1 cellular context compared by ENCODE assay signal in the genomic region with DNA sequence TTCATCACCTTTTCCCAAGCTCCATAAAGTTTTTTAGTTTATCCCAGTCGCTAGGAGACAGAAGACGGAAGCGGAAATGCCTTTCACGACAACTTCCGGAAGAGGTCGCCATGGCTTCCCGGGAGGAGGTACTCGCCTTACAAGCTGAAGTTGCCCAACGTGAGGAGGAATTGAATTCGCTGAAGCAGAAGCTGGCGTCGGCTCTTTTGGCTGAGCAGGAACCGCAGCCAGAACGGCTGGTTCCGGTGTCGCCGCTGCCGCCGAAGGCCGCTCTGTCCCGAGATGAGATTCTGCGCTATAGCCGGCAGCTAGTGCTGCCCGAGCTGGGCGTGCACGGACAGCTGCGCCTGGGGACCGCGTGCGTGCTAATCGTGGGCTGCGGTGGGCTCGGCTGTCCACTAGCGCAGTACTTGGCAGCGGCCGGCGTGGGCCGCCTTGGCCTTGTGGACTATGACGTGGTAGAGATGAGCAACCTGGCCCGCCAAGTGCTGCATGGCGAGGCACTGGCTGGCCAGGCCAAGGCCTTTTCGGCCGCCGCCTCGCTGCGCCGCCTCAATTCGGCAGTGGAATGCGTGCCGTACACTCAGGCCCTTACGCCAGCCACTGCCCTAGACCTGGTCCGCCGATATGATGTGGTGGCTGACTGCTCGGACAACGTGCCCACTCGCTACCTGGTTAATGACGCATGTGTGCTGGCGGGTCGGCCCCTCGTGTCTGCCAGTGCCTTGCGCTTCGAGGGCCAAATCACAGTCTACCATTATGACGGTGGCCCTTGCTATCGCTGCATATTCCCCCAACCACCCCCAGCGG.
TF ChIP-seq lines count a peak whose summit lies in the region.

A gene with protein sequence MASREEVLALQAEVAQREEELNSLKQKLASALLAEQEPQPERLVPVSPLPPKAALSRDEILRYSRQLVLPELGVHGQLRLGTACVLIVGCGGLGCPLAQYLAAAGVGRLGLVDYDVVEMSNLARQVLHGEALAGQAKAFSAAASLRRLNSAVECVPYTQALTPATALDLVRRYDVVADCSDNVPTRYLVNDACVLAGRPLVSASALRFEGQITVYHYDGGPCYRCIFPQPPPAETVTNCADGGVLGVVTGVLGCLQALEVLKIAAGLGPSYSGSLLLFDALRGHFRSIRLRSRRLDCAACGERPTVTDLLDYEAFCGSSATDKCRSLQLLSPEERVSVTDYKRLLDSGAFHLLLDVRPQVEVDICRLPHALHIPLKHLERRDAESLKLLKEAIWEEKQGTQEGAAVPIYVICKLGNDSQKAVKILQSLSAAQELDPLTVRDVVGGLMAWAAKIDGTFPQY (plus strand): TSS at position 86 of the 810 bp plus-strand sequence. CDS start 25 bp downstream, at position 111.

TF ChIP-seq in HepG2, 621 proteins besides CTCF, POLR2A, EP300 and RAD21 (continued from another document and continues in another):
- TF ChIP-seq, protein P1, sequence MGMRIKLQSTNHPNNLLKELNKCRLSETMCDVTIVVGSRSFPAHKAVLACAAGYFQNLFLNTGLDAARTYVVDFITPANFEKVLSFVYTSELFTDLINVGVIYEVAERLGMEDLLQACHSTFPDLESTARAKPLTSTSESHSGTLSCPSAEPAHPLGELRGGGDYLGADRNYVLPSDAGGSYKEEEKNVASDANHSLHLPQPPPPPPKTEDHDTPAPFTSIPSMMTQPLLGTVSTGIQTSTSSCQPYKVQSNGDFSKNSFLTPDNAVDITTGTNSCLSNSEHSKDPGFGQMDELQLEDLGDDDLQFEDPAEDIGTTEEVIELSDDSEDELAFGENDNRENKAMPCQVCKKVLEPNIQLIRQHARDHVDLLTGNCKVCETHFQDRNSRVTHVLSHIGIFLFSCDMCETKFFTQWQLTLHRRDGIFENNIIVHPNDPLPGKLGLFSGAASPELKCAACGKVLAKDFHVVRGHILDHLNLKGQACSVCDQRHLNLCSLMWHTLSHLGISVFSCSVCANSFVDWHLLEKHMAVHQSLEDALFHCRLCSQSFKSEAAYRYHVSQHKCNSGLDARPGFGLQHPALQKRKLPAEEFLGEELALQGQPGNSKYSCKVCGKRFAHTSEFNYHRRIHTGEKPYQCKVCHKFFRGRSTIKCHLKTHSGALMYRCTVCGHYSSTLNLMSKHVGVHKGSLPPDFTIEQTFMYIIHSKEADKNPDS (CRISPR knock-in tag; IDR thresholded peaks at IDR 0.05) = no peak
- TF ChIP-seq CCAR2 (optimal IDR thresholded peaks at IDR 0.05; ENCODE audit: low read depth, low read length) = peak; percentile 51
- TF ChIP-seq CHCHD3 (CRISPR knock-in tag; IDR thresholded peaks at IDR 0.05) = 0 out of 2 replicates have a peak, but pooled peaks have one; percentile 28
- TF ChIP-seq ZNF121 (CRISPR knock-in tag; IDR thresholded peaks at IDR 0.05) = no peak
- no peak for TF ChIP-seq ZNF772 (CRISPR knock-in tag; IDR thresholded peaks at IDR 0.05)
- TF ChIP-seq ZNF354B (CRISPR knock-in tag; IDR thresholded peaks at IDR 0.05) = no peak
- no peak for TF ChIP-seq ZKSCAN1 (IDR thresholded peaks at IDR 0.05; ENCODE audit: low read length)
- TF ChIP-seq, protein P2, sequence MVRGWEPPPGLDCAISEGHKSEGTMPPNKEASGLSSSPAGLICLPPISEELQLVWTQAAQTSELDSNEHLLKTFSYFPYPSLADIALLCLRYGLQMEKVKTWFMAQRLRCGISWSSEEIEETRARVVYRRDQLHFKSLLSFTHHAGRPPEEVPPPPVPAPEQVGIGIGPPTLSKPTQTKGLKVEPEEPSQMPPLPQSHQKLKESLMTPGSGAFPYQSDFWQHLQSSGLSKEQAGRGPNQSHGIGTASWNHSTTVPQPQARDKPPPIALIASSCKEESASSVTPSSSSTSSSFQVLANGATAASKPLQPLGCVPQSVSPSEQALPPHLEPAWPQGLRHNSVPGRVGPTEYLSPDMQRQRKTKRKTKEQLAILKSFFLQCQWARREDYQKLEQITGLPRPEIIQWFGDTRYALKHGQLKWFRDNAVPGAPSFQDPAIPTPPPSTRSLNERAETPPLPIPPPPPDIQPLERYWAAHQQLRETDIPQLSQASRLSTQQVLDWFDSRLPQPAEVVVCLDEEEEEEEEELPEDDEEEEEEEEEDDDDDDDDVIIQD (CRISPR knock-in tag; IDR thresholded peaks at IDR 0.05; ENCODE audit: low read depth) = no peak
- no peak; the same call in 1 of the 2 replicates for TF ChIP-seq ZNF605 (CRISPR knock-in tag; IDR thresholded peaks at IDR 0.05)
- TF ChIP-seq SMARCC2 (IDR thresholded peaks at IDR 0.05) = no peak
- TF ChIP-seq, protein P3, sequence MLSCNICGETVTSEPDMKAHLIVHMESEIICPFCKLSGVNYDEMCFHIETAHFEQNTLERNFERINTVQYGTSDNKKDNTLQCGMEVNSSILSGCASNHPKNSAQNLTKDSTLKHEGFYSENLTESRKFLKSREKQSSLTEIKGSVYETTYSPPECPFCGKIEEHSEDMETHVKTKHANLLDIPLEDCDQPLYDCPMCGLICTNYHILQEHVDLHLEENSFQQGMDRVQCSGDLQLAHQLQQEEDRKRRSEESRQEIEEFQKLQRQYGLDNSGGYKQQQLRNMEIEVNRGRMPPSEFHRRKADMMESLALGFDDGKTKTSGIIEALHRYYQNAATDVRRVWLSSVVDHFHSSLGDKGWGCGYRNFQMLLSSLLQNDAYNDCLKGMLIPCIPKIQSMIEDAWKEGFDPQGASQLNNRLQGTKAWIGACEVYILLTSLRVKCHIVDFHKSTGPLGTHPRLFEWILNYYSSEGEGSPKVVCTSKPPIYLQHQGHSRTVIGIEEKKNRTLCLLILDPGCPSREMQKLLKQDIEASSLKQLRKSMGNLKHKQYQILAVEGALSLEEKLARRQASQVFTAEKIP (CRISPR knock-in tag; IDR thresholded peaks at IDR 0.05; ENCODE audit: borderline replicate concordance) = no peak
- TF ChIP-seq ZNF841 (CRISPR knock-in tag; IDR thresholded peaks at IDR 0.05; ENCODE audit: borderline replicate concordance) = no peak; the same call in 1 of the 2 replicates
- no peak for TF ChIP-seq FLYWCH1 (CRISPR knock-in tag; IDR thresholded peaks at IDR 0.05)
- no peak for TF ChIP-seq BORCS8-MEF2B (CRISPR knock-in tag; IDR thresholded peaks at IDR 0.05)
- 0 out of 2 replicates have a peak, but pooled peaks have one; percentile 29 for TF ChIP-seq FOSL1 (CRISPR knock-in tag; IDR thresholded peaks at IDR 0.05; ENCODE audit: borderline replicate concordance)
- TF ChIP-seq RORA (CRISPR knock-in tag; IDR thresholded peaks at IDR 0.05) = no peak
- no peak for TF ChIP-seq MTA3 (CRISPR knock-in tag; IDR thresholded peaks at IDR 0.05)
- TF ChIP-seq TGIF2 (CRISPR knock-in tag; IDR thresholded peaks at IDR 0.05) = peak; percentile 6; the same call in 1 of the 2 replicates
- TF ChIP-seq KMT2B (CRISPR knock-in tag; IDR thresholded peaks at IDR 0.05) = peak; percentile 90
- TF ChIP-seq SMYD3 (CRISPR knock-in tag; IDR thresholded peaks at IDR 0.05) = no peak
- TF ChIP-seq, protein P4, sequence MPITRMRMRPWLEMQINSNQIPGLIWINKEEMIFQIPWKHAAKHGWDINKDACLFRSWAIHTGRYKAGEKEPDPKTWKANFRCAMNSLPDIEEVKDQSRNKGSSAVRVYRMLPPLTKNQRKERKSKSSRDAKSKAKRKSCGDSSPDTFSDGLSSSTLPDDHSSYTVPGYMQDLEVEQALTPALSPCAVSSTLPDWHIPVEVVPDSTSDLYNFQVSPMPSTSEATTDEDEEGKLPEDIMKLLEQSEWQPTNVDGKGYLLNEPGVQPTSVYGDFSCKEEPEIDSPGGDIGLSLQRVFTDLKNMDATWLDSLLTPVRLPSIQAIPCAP (CRISPR knock-in tag; IDR thresholded peaks at IDR 0.05; ENCODE audit: low read depth) = peak; percentile 24; the same call in 1 of the 2 replicates
- TF ChIP-seq HNRNPH1 (optimal IDR thresholded peaks at IDR 0.05; ENCODE audit: low read depth, low read length) = no peak
- TF ChIP-seq KDM5B (CRISPR knock-in tag; IDR thresholded peaks at IDR 0.05; ENCODE audit: borderline replicate concordance) = peak; percentile 90
- TF ChIP-seq, protein P5, sequence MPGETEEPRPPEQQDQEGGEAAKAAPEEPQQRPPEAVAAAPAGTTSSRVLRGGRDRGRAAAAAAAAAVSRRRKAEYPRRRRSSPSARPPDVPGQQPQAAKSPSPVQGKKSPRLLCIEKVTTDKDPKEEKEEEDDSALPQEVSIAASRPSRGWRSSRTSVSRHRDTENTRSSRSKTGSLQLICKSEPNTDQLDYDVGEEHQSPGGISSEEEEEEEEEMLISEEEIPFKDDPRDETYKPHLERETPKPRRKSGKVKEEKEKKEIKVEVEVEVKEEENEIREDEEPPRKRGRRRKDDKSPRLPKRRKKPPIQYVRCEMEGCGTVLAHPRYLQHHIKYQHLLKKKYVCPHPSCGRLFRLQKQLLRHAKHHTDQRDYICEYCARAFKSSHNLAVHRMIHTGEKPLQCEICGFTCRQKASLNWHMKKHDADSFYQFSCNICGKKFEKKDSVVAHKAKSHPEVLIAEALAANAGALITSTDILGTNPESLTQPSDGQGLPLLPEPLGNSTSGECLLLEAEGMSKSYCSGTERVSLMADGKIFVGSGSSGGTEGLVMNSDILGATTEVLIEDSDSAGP (CRISPR knock-in tag; IDR thresholded peaks at IDR 0.05; ENCODE audit: borderline replicate concordance) = peak; percentile 55; the same call in 1 of the 2 replicates
- TF ChIP-seq FOXA1 (IDR thresholded peaks at IDR 0.05) = no peak
- TF ChIP-seq FOXA1 (CRISPR knock-in tag; IDR thresholded peaks at IDR 0.05) = no peak
- no peak for TF ChIP-seq RBAK (CRISPR knock-in tag; IDR thresholded peaks at IDR 0.05)
- no peak for TF ChIP-seq ADNP (CRISPR knock-in tag; IDR thresholded peaks at IDR 0.05)
- TF ChIP-seq ZNF333 (CRISPR knock-in tag; IDR thresholded peaks at IDR 0.05; ENCODE audit: borderline replicate concordance) = peak; percentile 99
- no peak; the same call in 1 of the 2 replicates for TF ChIP-seq NRL (CRISPR knock-in tag; IDR thresholded peaks at IDR 0.05; ENCODE audit: borderline replicate concordance)
- TF ChIP-seq NFIB (CRISPR knock-in tag; IDR thresholded peaks at IDR 0.05; ENCODE audit: borderline replicate concordance) = no peak
- TF ChIP-seq PRMT3 (CRISPR knock-in tag; IDR thresholded peaks at IDR 0.05; ENCODE audit: borderline replicate concordance, low read depth) = no peak
- TF ChIP-seq, protein P6, sequence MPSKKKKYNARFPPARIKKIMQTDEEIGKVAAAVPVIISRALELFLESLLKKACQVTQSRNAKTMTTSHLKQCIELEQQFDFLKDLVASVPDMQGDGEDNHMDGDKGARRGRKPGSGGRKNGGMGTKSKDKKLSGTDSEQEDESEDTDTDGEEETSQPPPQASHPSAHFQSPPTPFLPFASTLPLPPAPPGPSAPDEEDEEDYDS (CRISPR knock-in tag; IDR thresholded peaks at IDR 0.05) = no peak; the same call in 1 of the 2 replicates
- TF ChIP-seq, protein P7, sequence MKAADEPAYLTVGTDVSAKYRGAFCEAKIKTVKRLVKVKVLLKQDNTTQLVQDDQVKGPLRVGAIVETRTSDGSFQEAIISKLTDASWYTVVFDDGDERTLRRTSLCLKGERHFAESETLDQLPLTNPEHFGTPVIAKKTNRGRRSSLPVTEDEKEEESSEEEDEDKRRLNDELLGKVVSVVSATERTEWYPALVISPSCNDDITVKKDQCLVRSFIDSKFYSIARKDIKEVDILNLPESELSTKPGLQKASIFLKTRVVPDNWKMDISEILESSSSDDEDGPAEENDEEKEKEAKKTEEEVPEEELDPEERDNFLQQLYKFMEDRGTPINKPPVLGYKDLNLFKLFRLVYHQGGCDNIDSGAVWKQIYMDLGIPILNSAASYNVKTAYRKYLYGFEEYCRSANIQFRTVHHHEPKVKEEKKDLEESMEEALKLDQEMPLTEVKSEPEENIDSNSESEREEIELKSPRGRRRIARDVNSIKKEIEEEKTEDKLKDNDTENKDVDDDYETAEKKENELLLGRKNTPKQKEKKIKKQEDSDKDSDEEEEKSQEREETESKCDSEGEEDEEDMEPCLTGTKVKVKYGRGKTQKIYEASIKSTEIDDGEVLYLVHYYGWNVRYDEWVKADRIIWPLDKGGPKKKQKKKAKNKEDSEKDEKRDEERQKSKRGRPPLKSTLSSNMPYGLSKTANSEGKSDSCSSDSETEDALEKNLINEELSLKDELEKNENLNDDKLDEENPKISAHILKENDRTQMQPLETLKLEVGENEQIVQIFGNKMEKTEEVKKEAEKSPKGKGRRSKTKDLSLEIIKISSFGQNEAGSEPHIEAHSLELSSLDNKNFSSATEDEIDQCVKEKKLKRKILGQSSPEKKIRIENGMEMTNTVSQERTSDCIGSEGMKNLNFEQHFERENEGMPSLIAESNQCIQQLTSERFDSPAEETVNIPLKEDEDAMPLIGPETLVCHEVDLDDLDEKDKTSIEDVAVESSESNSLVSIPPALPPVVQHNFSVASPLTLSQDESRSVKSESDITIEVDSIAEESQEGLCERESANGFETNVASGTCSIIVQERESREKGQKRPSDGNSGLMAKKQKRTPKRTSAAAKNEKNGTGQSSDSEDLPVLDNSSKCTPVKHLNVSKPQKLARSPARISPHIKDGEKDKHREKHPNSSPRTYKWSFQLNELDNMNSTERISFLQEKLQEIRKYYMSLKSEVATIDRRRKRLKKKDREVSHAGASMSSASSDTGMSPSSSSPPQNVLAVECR (CRISPR knock-in tag; IDR thresholded peaks at IDR 0.05; ENCODE audit: borderline replicate concordance) = peak; percentile 96
- peak; percentile 87 for TF ChIP-seq MXD4 (CRISPR knock-in tag; IDR thresholded peaks at IDR 0.05)
- TF ChIP-seq, protein P8, sequence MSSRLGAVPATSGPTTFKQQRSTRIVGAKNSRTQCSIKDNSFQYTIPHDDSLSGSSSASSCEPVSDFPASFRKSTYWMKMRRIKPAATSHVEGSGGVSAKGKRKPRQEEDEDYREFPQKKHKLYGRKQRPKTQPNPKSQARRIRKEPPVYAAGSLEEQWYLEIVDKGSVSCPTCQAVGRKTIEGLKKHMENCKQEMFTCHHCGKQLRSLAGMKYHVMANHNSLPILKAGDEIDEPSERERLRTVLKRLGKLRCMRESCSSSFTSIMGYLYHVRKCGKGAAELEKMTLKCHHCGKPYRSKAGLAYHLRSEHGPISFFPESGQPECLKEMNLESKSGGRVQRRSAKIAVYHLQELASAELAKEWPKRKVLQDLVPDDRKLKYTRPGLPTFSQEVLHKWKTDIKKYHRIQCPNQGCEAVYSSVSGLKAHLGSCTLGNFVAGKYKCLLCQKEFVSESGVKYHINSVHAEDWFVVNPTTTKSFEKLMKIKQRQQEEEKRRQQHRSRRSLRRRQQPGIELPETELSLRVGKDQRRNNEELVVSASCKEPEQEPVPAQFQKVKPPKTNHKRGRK (CRISPR knock-in tag; IDR thresholded peaks at IDR 0.05) = peak; percentile 69; the same call in 1 of the 2 replicates
- TF ChIP-seq ZSCAN30 (CRISPR knock-in tag; IDR thresholded peaks at IDR 0.05) = no peak
- no peak for TF ChIP-seq SCMH1 (CRISPR knock-in tag; IDR thresholded peaks at IDR 0.05; ENCODE audit: borderline replicate concordance)
- no peak for TF ChIP-seq NR2F6 (IDR thresholded peaks at IDR 0.05)
- no peak for TF ChIP-seq NR2F6 (CRISPR knock-in tag; IDR thresholded peaks at IDR 0.05)
- no peak for TF ChIP-seq POLR2AphosphoS2 (IDR thresholded peaks at IDR 0.05; ENCODE audit: low read depth, low read length)
- no peak for TF ChIP-seq HNF4A (CRISPR knock-in tag; IDR thresholded peaks at IDR 0.05)
- TF ChIP-seq NCOA2 (CRISPR knock-in tag; IDR thresholded peaks at IDR 0.05) = no peak
- no peak; the same call in 1 of the 2 replicates for TF ChIP-seq FOXC1 (CRISPR knock-in tag; IDR thresholded peaks at IDR 0.05; ENCODE audit: borderline replicate concordance)
- no peak for TF ChIP-seq PITX1 (CRISPR knock-in tag; IDR thresholded peaks at IDR 0.05)
- TF ChIP-seq ZNF788 (CRISPR knock-in tag; IDR thresholded peaks at IDR 0.05; ENCODE audit: borderline replicate concordance) = peak; percentile 47; the same call in 1 of the 2 replicates
- peak; percentile 34; the same call in 1 of the 2 replicates for TF ChIP-seq SRF (IDR thresholded peaks at IDR 0.05; ENCODE audit: low read depth, low read length)
- peak; percentile 76; the same call in 1 of the 2 replicates for TF ChIP-seq AKAP8 (CRISPR knock-in tag; IDR thresholded peaks at IDR 0.05)
- TF ChIP-seq ZNF816 (CRISPR knock-in tag; IDR thresholded peaks at IDR 0.05; ENCODE audit: borderline replicate concordance) = no peak
- no peak for TF ChIP-seq ZNF446 (CRISPR knock-in tag; IDR thresholded peaks at IDR 0.05)
- TF ChIP-seq ZFP90 (CRISPR knock-in tag; IDR thresholded peaks at IDR 0.05; ENCODE audit: borderline replicate concordance) = peak; percentile 86; the same call in 1 of the 2 replicates
